In the genomic region with DNA sequence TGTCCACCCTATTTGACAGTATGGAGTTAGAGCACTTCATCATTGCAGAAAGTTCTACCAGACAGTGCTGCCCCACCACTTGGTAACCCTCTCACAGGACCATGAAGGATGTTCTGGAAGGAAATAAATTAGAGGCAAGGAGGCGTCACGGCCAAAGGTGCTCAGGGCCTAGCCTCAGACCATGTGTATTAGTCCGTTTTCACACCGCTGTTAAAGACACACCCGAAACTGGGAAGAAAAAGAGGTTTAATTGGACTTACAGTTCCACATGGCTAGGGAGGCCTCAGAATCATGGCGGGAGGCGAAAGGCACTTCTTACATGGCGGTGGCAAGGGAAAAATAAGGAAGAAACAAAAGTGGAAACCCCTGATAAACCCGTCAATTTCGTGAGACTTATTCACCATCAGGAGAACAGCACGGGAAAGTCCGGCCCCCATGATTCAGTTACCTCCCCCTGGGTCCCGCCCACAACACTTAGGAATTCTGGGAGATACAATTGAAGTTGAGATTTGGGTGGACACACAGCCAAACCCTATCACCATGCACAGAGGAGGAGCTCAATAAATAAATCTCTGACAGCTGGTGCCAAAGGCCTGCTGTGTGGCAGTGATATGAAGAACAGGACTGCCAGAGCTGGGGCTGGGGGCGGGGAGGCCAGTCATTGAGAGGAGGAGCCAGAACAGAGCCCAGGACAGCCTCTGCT, we compare ENCODE assay signal across 8 cellular contexts.
DNase-seq lines count a peak whose midpoint lies in the region; ATAC-seq and TF ChIP-seq lines count a peak whose summit lies in the region.

No MANE protein-coding gene starts in this region.

- H3K27ac ChIP-seq in body of pancreas: peak overlapping the region; percentile 54 to 87 (median 74)
- H3K27ac ChIP-seq in osteoblast (ENCODE audit: low read depth, low read length): no peak overlapping the region
- H3K27ac ChIP-seq in upper lobe of left lung: no peak overlapping the region

- H3K36me3 ChIP-seq in body of pancreas (replicated peaks in 1 of 2; ENCODE audit: insufficient read depth in 1 of 2, low read depth in 2 of 2) (no peaks in the 10 kb centered on the region), osteoblast (ENCODE audit: insufficient read depth, low read length) (no peaks in the 10 kb centered on the region), upper lobe of left lung (no peaks in the 10 kb centered on the region)

- no peak overlapping the region for H3K4me3 ChIP-seq in body of pancreas
- no peak overlapping the region for H3K4me3 ChIP-seq in osteoblast (ENCODE audit: insufficient read depth, low read length)
- H3K4me3 ChIP-seq in upper lobe of left lung: no peak overlapping the region

- H3K27me3 ChIP-seq in body of pancreas (no peaks in the 10 kb centered on the region), osteoblast (ENCODE audit: insufficient read depth, low read length) (no peaks in the 10 kb centered on the region), upper lobe of left lung (no peaks in the 10 kb centered on the region)

- no peak for TF ChIP-seq EP300 in upper lobe of left lung (IDR thresholded peaks at IDR 0.05)

- WGBS in body of pancreas, 2 donors: 58 to 75% methylated on average over 14 of the region's 14 CpGs
- WGBS in upper lobe of left lung, 2 donors: 76 to 79% methylated on average over 14 of the region's 14 CpGs

- no peaks in the 10 kb centered on the region for H3K9me3 ChIP-seq in body of pancreas
- H3K9me3 ChIP-seq in osteoblast (ENCODE audit: low read depth, low read length): no peaks in the 10 kb centered on the region
- no peaks in the 10 kb centered on the region for H3K9me3 ChIP-seq in upper lobe of left lung

- DNase-seq in NCI-H146 (lab: John Stamatoyannopoulos, UW): peak; percentile 7
- DNase-seq in NCI-H146 treated with DMSO at 0.1 percent for 48 hours (lab: John Stamatoyannopoulos, UW; ENCODE audit: unreplicated experiment): no peak
- DNase-seq in OCI-M1 (lab: John Stamatoyannopoulos, UW): peak; percentile 79
- DNase-seq in body of pancreas: peak; percentile 74 to 87 (median 84)
- no peak for DNase-seq in osteoblast (ENCODE audit: insufficient read length, low spot score, missing footprints)
- DNase-seq in ACHN: no peak
- DNase-seq in upper lobe of left lung: no peak

- no peaks in the 10 kb centered on the region for H3K79me2 ChIP-seq in osteoblast (ENCODE audit: insufficient read depth, low read length)

- TF ChIP-seq POLR2A in body of pancreas (IDR thresholded peaks at IDR 0.05) (no peak), upper lobe of left lung (IDR thresholded peaks at IDR 0.05) (no peak)

- H3K4me1 ChIP-seq in body of pancreas: peaks cover 13% of the 10 kb centered on the region
- H3K4me1 ChIP-seq in osteoblast (ENCODE audit: insufficient read depth, low read length): peaks cover 10% of the 10 kb centered on the region
- H3K4me1 ChIP-seq in upper lobe of left lung: peaks cover 0 to 18% (median 6%) of the 10 kb centered on the region in 4 donors

- in situ Hi-C loops in ACHN (cut with HindIII; ENCODE audit: low pct_ligation_motif_present, low pct_unique_long_range_greater_than_20kb, low sequenced_read_pairs): loop anchor here (25.0 kb wide), 1 partner anchor 115 kb away; a partner anchor contains a TSS

- intact Hi-C loops in body of pancreas (cut with DNase I): loop anchor here (5.0 kb wide), 1 partner anchor 105 kb away; no protein-coding TSS in a partner anchor

- H2AFZ ChIP-seq in osteoblast (ENCODE audit: low read length): peak overlapping the region; percentile 60

- TF ChIP-seq CTCF in body of pancreas (IDR thresholded peaks at IDR 0.05): no peak
- TF ChIP-seq CTCF in osteoblast (IDR thresholded peaks at IDR 0.05; ENCODE audit: extremely low read depth, low read depth, low read length): no peak
- no peak for TF ChIP-seq CTCF in upper lobe of left lung (IDR thresholded peaks at IDR 0.05)

- no peaks in the 10 kb centered on the region for H4K20me1 ChIP-seq in osteoblast (ENCODE audit: insufficient read depth, low read length)

- peak; percentile 80 for ATAC-seq in body of pancreas
- ATAC-seq in HG03139 (IDR thresholded peaks at IDR 0.05; ENCODE audit: unreplicated experiment): no peak
- no peak for ATAC-seq in upper lobe of left lung (ENCODE audit: low FRiP score in 2 of 2)

- H3K4me2 ChIP-seq in osteoblast (ENCODE audit: insufficient read depth, low read length): no peak overlapping the region

Comparison
In these comparisons a context has a peak if more than half of its experiments do, and no peak if none do; other contexts are left out.
1. DNase-seq: peak in NCI-H146 (single experiment), OCI-M1 (single experiment) and body of pancreas (4 of 4); none in NCI-H146 treated with DMSO at 0.1 percent for 48 hours (single experiment), osteoblast (single experiment), ACHN (single experiment) and upper lobe of left lung (0 of 2).
2. H3K27ac ChIP-seq: peak in body of pancreas (4 of 4); none in osteoblast (single experiment) and upper lobe of left lung (0 of 4).